In genomic region chr10:43204943-43205671, GRCh38 we compare ENCODE assay signal across 8 cellular contexts.
DNase-seq lines count a peak whose midpoint lies in the region; ATAC-seq, FAIRE-seq and TF ChIP-seq lines count a peak whose summit lies in the region.

No MANE protein-coding gene starts in this region.

- H3K27ac ChIP-seq in DOHH2 (ENCODE audit: low read depth, low read length) (no peak overlapping the region), SJCRH30 (no peak overlapping the region), right cardiac atrium (ENCODE audit: low read length) (no peak overlapping the region), small intestine (ENCODE audit: low read depth in 1 of 2, low read length in 1 of 2) (no peak overlapping the region)

- no peaks in the 10 kb centered on the region for H3K79me2 ChIP-seq in DOHH2 (ENCODE audit: control insufficient read depth, low read length)

- H3K9ac ChIP-seq in adipocyte (ENCODE audit: low read length) = no peak overlapping the region

- no peaks in the 10 kb centered on the region for H4K20me1 ChIP-seq in DOHH2 (ENCODE audit: control insufficient read depth, insufficient read depth, low read depth, low read length)

- H3K36me3 ChIP-seq in DOHH2 (ENCODE audit: control insufficient read depth, low read length) (no peaks in the 10 kb centered on the region), SJCRH30 (no peaks in the 10 kb centered on the region), adipocyte (ENCODE audit: control insufficient read depth, insufficient read depth, low read length, severe bottlenecking) (no peaks in the 10 kb centered on the region), small intestine (ENCODE audit: control insufficient read depth in 2 of 2, insufficient read depth in 2 of 2, low read length in 2 of 2) (no peaks in the 10 kb centered on the region)

- no peaks in the 10 kb centered on the region for H3F3A ChIP-seq in DOHH2 (ENCODE audit: control insufficient read depth, insufficient read depth)

- H3K4me2 ChIP-seq in DOHH2 (ENCODE audit: low read length) = no peak overlapping the region

- no peak overlapping the region for H3K4me3 ChIP-seq in DOHH2 (ENCODE audit: low read length)
- H3K4me3 ChIP-seq in SJCRH30 = no peak overlapping the region
- no peak overlapping the region for H3K4me3 ChIP-seq in adipocyte (ENCODE audit: low read length)
- H3K4me3 ChIP-seq in right cardiac atrium (ENCODE audit: low read length) = no peak overlapping the region
- no peak overlapping the region for H3K4me3 ChIP-seq in small intestine (ENCODE audit: low read depth in 1 of 2, low read length in 2 of 2)

- peaks cover 5% of the 10 kb centered on the region for H3K4me1 ChIP-seq in DOHH2 (ENCODE audit: control insufficient read depth, low read length)
- H3K4me1 ChIP-seq in SJCRH30 = no peaks in the 10 kb centered on the region
- peaks cover 3% of the 10 kb centered on the region for H3K4me1 ChIP-seq in adipocyte (ENCODE audit: control insufficient read depth, insufficient read depth, low read length)
- H3K4me1 ChIP-seq in right cardiac atrium (ENCODE audit: control insufficient read depth, insufficient read depth, low read length) = no peaks in the 10 kb centered on the region
- no peaks in the 10 kb centered on the region for H3K4me1 ChIP-seq in small intestine (ENCODE audit: control insufficient read depth in 2 of 2, insufficient read depth in 1 of 2, low read depth in 1 of 2, low read length in 1 of 2)

- ATAC-seq in HG03565 (IDR thresholded peaks at IDR 0.05; ENCODE audit: unreplicated experiment) (peak; percentile 68), right cardiac atrium (peak in 1 of 2 donors; percentile 45)

- DNase-seq in GM20000 (ENCODE audit: low spot score) (peak; percentile 85), SJCRH30 (peak; percentile 17 to 30), adipocyte (ENCODE audit: low read depth) (peak; percentile 65), right cardiac atrium (peak in 2 of 3 donors; percentile 24 to 72), small intestine (peak; percentile 38), DMS79 treated with DMSO at 0.1 percent for 48 hours (lab: John Stamatoyannopoulos, UW) (no peak)

- peak; percentile 94 for TF ChIP-seq CTCF in DOHH2 (IDR thresholded peaks at IDR 0.05; ENCODE audit: low read depth, low read length, poor library complexity, severe bottlenecking)
- peak; percentile 66 for TF ChIP-seq CTCF in GM20000 (IDR thresholded peaks at IDR 0.05; ENCODE audit: extremely low read depth, missing control alignments)

- intact Hi-C loops in right cardiac atrium (cut with DNase I) = loop anchor here in 1 of 4 donors (10.0 kb wide), 1 partner anchor 150 kb away; no protein-coding TSS in a partner anchor

- H3K9me3 ChIP-seq in DOHH2 (ENCODE audit: control insufficient read depth, insufficient read depth, low read length) (no peaks in the 10 kb centered on the region), SJCRH30 (replicated peaks) (no peaks in the 10 kb centered on the region), adipocyte (ENCODE audit: control insufficient read depth, low read length) (no peaks in the 10 kb centered on the region), right cardiac atrium (ENCODE audit: control insufficient read depth, low read length) (no peaks in the 10 kb centered on the region), small intestine (ENCODE audit: control insufficient read depth, low read depth) (no peaks in the 10 kb centered on the region)

- 63% methylated on average over 11 of the region's 11 CpGs for WGBS in right cardiac atrium
- WGBS in small intestine, 3 donors = 49 to 61% (median 49%) methylated on average over 11 of the region's 11 CpGs

- FAIRE-seq in small intestine (lab: Jason Lieb, UNC) = no peak

- no peaks in the 10 kb centered on the region for H3K9me2 ChIP-seq in DOHH2 (replicated peaks; ENCODE audit: control insufficient read depth, low read length)

- H3K27me3 ChIP-seq in DOHH2 (ENCODE audit: control insufficient read depth, low read length) = no peaks in the 10 kb centered on the region
- no peaks in the 10 kb centered on the region for H3K27me3 ChIP-seq in SJCRH30
- peaks cover 10% of the 10 kb centered on the region for H3K27me3 ChIP-seq in adipocyte (replicated peaks; ENCODE audit: control insufficient read depth, insufficient read depth, low read length)
- no peaks in the 10 kb centered on the region for H3K27me3 ChIP-seq in right cardiac atrium (ENCODE audit: control insufficient read depth, insufficient read depth)
- no peaks in the 10 kb centered on the region for H3K27me3 ChIP-seq in small intestine (ENCODE audit: control insufficient read depth in 2 of 2, insufficient read depth in 2 of 2, low read length in 2 of 2)
